ENCODE assay signal across 21 cellular contexts in genomic region chr15:54707805-54708752, GRCh38.
"Had no signal": no experiment of that assay in that cellular context is flagged by ENCODE, and none has a peak within 500 bp of the region (broad histone marks: within the 10 kb centered on the region; RNA-seq: fewer than 3 reads in every experiment).

No MANE protein-coding gene starts in this region.

- H3K27ac Mint-ChIP-seq: activated CD4-positive, alpha-beta memory T cell treated with anti-CD3 and anti-CD28 coated beads, Interleukin-2, amount 10 ng/mL, durations not matched to agents 7 days and 5 days; activated CD4-positive, alpha-beta T cell treated with anti-CD3 and anti-CD28 coated beads, Interleukin-2, amount 10 ng/mL, durations not matched to agents 24 days and 14 days; activated naive CD4-positive, alpha-beta T cell treated with anti-CD3 and anti-CD28 coated beads, Interleukin-2, amount 50 U/mL, for 24 hours; mesothelial cell of epicardium; naive thymus-derived CD8-positive, alpha-beta T cell; neural progenitor cell; progenitor cell of endocrine pancreas; stimulated activated naive CD8-positive, alpha-beta T cell treated with anti-CD3 and anti-CD28 coated beads, Interleukin-15, amount 100 ng/mL, for 72 hours had no signal

- H3K27me3 ChIP-seq: adrenal gland, colonic mucosa, dorsolateral prefrontal cortex, esophagus muscularis mucosa, hepatocyte, neural progenitor cell, tibial artery had no signal

- H3K9me3 Mint-ChIP-seq: activated CD4-positive, alpha-beta memory T cell treated with anti-CD3 and anti-CD28 coated beads, Interleukin-2, amount 10 ng/mL, durations not matched to agents 7 days and 5 days; activated naive CD4-positive, alpha-beta T cell treated with anti-CD3 and anti-CD28 coated beads, Interleukin-2, amount 50 U/mL, for 24 hours; central memory CD8-positive, alpha-beta T cell; neural progenitor cell; stimulated activated naive CD8-positive, alpha-beta T cell treated with anti-CD3 and anti-CD28 coated beads, Interleukin-15, amount 100 ng/mL, for 72 hours had no signal

- H3K27me3 Mint-ChIP-seq: activated CD4-positive, alpha-beta memory T cell treated with anti-CD3 and anti-CD28 coated beads, Interleukin-2, amount 10 ng/mL, durations not matched to agents 7 days and 5 days; activated CD4-positive, alpha-beta T cell treated with anti-CD3 and anti-CD28 coated beads, Interleukin-2, amount 10 ng/mL, durations not matched to agents 24 days and 14 days; activated naive CD4-positive, alpha-beta T cell treated with anti-CD3 and anti-CD28 coated beads, Interleukin-2, amount 50 U/mL, for 24 hours; central memory CD8-positive, alpha-beta T cell; progenitor cell of endocrine pancreas; stimulated activated naive CD8-positive, alpha-beta T cell treated with anti-CD3 and anti-CD28 coated beads, Interleukin-15, amount 100 ng/mL, for 72 hours had no signal

- H3K27ac ChIP-seq: adrenal gland, colonic mucosa, dorsolateral prefrontal cortex, esophagus muscularis mucosa, hepatocyte, neural progenitor cell, tibial artery had no signal

- H3K9me3 ChIP-seq: adrenal gland, colonic mucosa, esophagus muscularis mucosa, tibial artery had no signal

- DNase-seq: activated CD4-positive, alpha-beta memory T cell treated with anti-CD3 and anti-CD28 coated beads, Interleukin-2, amount 10 ng/mL, durations not matched to agents 7 days and 5 days; activated CD4-positive, alpha-beta T cell treated with anti-CD3 and anti-CD28 coated beads, Interleukin-2, amount 10 ng/mL, durations not matched to agents 24 days and 14 days; activated gamma-delta T cell; adrenal gland; colonic mucosa; dorsolateral prefrontal cortex; glutamatergic neuron; left ventricle myocardium superior; mammary epithelial cell; naive thymus-derived CD8-positive, alpha-beta T cell; stimulated activated CD4-positive, alpha-beta T cell treated with anti-CD3 and anti-CD28 coated beads, Interleukin-4, amount 100 ng/mL, for 4 hours; stimulated activated naive CD8-positive, alpha-beta T cell treated with anti-CD3 and anti-CD28 coated beads, Interleukin-15, amount 100 ng/mL, for 72 hours; tibial artery had no signal

- ATAC-seq: activated CD4-positive, CD25-positive, alpha-beta regulatory T cell treated with anti-CD3 and anti-CD28 coated beads, Interleukin-2, amount 50 U/mL, for 24 hours; left ventricle myocardium superior; naive thymus-derived CD8-positive, alpha-beta T cell; stimulated activated naive CD8-positive, alpha-beta T cell treated with anti-CD3 and anti-CD28 coated beads, Interleukin-15, amount 100 ng/mL, for 72 hours had no signal

- H3K4me1 Mint-ChIP-seq: activated CD4-positive, alpha-beta memory T cell treated with anti-CD3 and anti-CD28 coated beads, Interleukin-2, amount 10 ng/mL, durations not matched to agents 7 days and 5 days; activated CD4-positive, alpha-beta T cell treated with anti-CD3 and anti-CD28 coated beads, Interleukin-2, amount 10 ng/mL, durations not matched to agents 24 days and 14 days; activated naive CD4-positive, alpha-beta T cell treated with anti-CD3 and anti-CD28 coated beads, Interleukin-2, amount 50 U/mL, for 24 hours; central memory CD8-positive, alpha-beta T cell; mesothelial cell of epicardium; naive thymus-derived CD8-positive, alpha-beta T cell; neural progenitor cell; stimulated activated naive CD8-positive, alpha-beta T cell treated with anti-CD3 and anti-CD28 coated beads, Interleukin-15, amount 100 ng/mL, for 72 hours had no signal

- H3K4me1 ChIP-seq: adrenal gland, colonic mucosa, esophagus muscularis mucosa, neural progenitor cell, tibial artery had no signal

- H3K36me3 ChIP-seq: adrenal gland, colonic mucosa, esophagus muscularis mucosa, neural progenitor cell, tibial artery had no signal

- H3K36me3 Mint-ChIP-seq: activated naive CD4-positive, alpha-beta T cell treated with anti-CD3 and anti-CD28 coated beads, Interleukin-2, amount 50 U/mL, for 24 hours; mesothelial cell of epicardium; naive thymus-derived CD8-positive, alpha-beta T cell; neural progenitor cell had no signal

- H3K4me3 ChIP-seq: adrenal gland, colonic mucosa, dorsolateral prefrontal cortex, esophagus muscularis mucosa, hepatocyte, neural progenitor cell, tibial artery had no signal

- H3K4me3 Mint-ChIP-seq: activated CD4-positive, alpha-beta memory T cell treated with anti-CD3 and anti-CD28 coated beads, Interleukin-2, amount 10 ng/mL, durations not matched to agents 7 days and 5 days; activated CD4-positive, alpha-beta T cell treated with anti-CD3 and anti-CD28 coated beads, Interleukin-2, amount 10 ng/mL, durations not matched to agents 24 days and 14 days; activated naive CD4-positive, alpha-beta T cell treated with anti-CD3 and anti-CD28 coated beads, Interleukin-2, amount 50 U/mL, for 24 hours; central memory CD8-positive, alpha-beta T cell; mesothelial cell of epicardium; naive thymus-derived CD8-positive, alpha-beta T cell; neural progenitor cell; stimulated activated naive CD8-positive, alpha-beta T cell treated with anti-CD3 and anti-CD28 coated beads, Interleukin-15, amount 100 ng/mL, for 72 hours had no signal
